ENCODE assay signal across 10 cellular contexts in genomic region chr10:133608855-133609254, GRCh38. TPM values are rescaled to one million over a fixed set of nuclear protein-coding genes. Genes with fewer than 3 reads are reported as not detected.
DNase-seq lines count a peak whose midpoint lies in the region; ATAC-seq, FAIRE-seq and TF ChIP-seq lines count a peak whose summit lies in the region.
"Had no signal": no experiment of that assay in that cellular context is flagged by ENCODE, and none has a peak within 500 bp of the region (broad histone marks: within the 10 kb centered on the region; RNA-seq: fewer than 3 reads in every experiment).

No MANE protein-coding gene starts in this region.

- no peaks in the 10 kb centered on the region for H3K4me1 ChIP-seq in CD4-positive, CD25-positive, alpha-beta regulatory T cell (ENCODE audit: control insufficient read depth, insufficient read depth, low read length, poor library complexity, severe bottlenecking)

- H3K27ac ChIP-seq in CD4-positive, CD25-positive, alpha-beta regulatory T cell (ENCODE audit: insufficient read depth, low read length, poor library complexity, severe bottlenecking) = no peak overlapping the region
- H3K27ac ChIP-seq: thoracic aorta had no signal

- peak in 2 of 3 donors; percentile 6 to 8 for DNase-seq in CD4-positive, CD25-positive, alpha-beta regulatory T cell
- DNase-seq in HFFc6 (peak; percentile 20), medulla oblongata (ENCODE audit: extremely low spot score) (peak; percentile 46), putamen (ENCODE audit: low spot score) (no peak)
- no peak for DNase-seq in effector CD4-positive, alpha-beta T cell
- DNase-seq in activated CD4-positive, alpha-beta T cell treated with anti-CD3 and anti-CD28 coated beads for 48 hours = no peak
- DNase-seq in stimulated activated CD4-positive, alpha-beta T cell treated with anti-CD3 and anti-CD28 coated beads, Interleukin-15, amount 100 ng/mL, for 24 hours = no peak

- peak; percentile 59 for FAIRE-seq in TTC549 (lab: Jason Lieb, UNC)

- H3K9me3 ChIP-seq in CD4-positive, CD25-positive, alpha-beta regulatory T cell (ENCODE audit: control insufficient read depth in 2 of 2, low read length in 2 of 2) = peaks cover 0 to 4% of the 10 kb centered on the region in 2 experiments
- H3K9me3 ChIP-seq: thoracic aorta had no signal

- no peak overlapping the region for H3K4me3 Mint-ChIP-seq in CD4-positive, CD25-positive, alpha-beta regulatory T cell
- no peak overlapping the region for H3K4me3 Mint-ChIP-seq in HFFc6

- H3K27ac Mint-ChIP-seq in CD4-positive, CD25-positive, alpha-beta regulatory T cell = no peak overlapping the region
- no peak overlapping the region for H3K27ac Mint-ChIP-seq in HFFc6

- no peak for ATAC-seq in CD4-positive, CD25-positive, alpha-beta regulatory T cell (ENCODE audit: low read depth in 2 of 2)

- peak; percentile 65 for TF ChIP-seq CTCF in HFFc6 (IDR thresholded peaks at IDR 0.05)

- peaks cover 0 to 2% (median 0%) of the 10 kb centered on the region in 4 donors for H3K4me1 Mint-ChIP-seq in CD4-positive, CD25-positive, alpha-beta regulatory T cell
- H3K4me1 Mint-ChIP-seq in HFFc6 (ENCODE audit: low read depth) = no peaks in the 10 kb centered on the region

- H3K36me3 ChIP-seq in CD4-positive, CD25-positive, alpha-beta regulatory T cell (ENCODE audit: control insufficient read depth, insufficient read depth, low read length) = no peaks in the 10 kb centered on the region
- H3K36me3 ChIP-seq: thoracic aorta had no signal

- H3K27me3 ChIP-seq in CD4-positive, CD25-positive, alpha-beta regulatory T cell (ENCODE audit: control insufficient read depth, insufficient read depth, low read length) = peaks cover 21% of the 10 kb centered on the region

- no peaks in the 10 kb centered on the region for H3K36me3 Mint-ChIP-seq in CD4-positive, CD25-positive, alpha-beta regulatory T cell
- H3K36me3 Mint-ChIP-seq in HFFc6 (ENCODE audit: low read depth) = no peaks in the 10 kb centered on the region

- H3K27me3 Mint-ChIP-seq in CD4-positive, CD25-positive, alpha-beta regulatory T cell = peaks cover 65% of the 10 kb centered on the region
- H3K27me3 Mint-ChIP-seq in HFFc6 (ENCODE audit: insufficient read depth) = peaks cover 2% of the 10 kb centered on the region

- H3K4me3 ChIP-seq in CD4-positive, CD25-positive, alpha-beta regulatory T cell (ENCODE audit: low read depth, low read length) = no peak overlapping the region
- H3K4me3 ChIP-seq: lung, thoracic aorta had no signal

- H3K9me3 Mint-ChIP-seq in CD4-positive, CD25-positive, alpha-beta regulatory T cell = peaks cover 0 to 25% (median 0%) of the 10 kb centered on the region in 7 donors
- H3K9me3 Mint-ChIP-seq in HFFc6 = no peaks in the 10 kb centered on the region; the same call in 1 of the 2 replicates

RNA-seq across cellular contexts. Expression of gene FRG2B, which starts 17.7 kb away (rescaled TPM):
- total RNA-seq in CD4-positive, CD25-positive, alpha-beta regulatory T cell = not detected
- not detected for polyA plus RNA-seq in CD4-positive, CD25-positive, alpha-beta regulatory T cell
- not detected for total RNA-seq in HFFc6 (2021; fragmentation: NEBNext Ultra II Directional; extraction: Animal tissue kit (Norgen Biotek cat#: 25700))
- total RNA-seq: lung, thoracic aorta had no signal
- polyA plus RNA-seq: lung had no signal

RNA-seq across cellular contexts. Expression of gene SYCE1, which starts 43.5 kb away (rescaled TPM):
- total RNA-seq in CD4-positive, CD25-positive, alpha-beta regulatory T cell = 1.7 TPM
- under 1 TPM in 2 of 4 donors, not detected in 2; 0.09 to 0.70 TPM for polyA plus RNA-seq in CD4-positive, CD25-positive, alpha-beta regulatory T cell
- not detected for total RNA-seq in HFFc6 (2021; fragmentation: NEBNext Ultra II Directional; extraction: Animal tissue kit (Norgen Biotek cat#: 25700))

Comparison
In these comparisons a context has a peak if more than half of its experiments do, and no peak if none do; other contexts are left out.
1. DNase-seq: peak in CD4-positive, CD25-positive, alpha-beta regulatory T cell (2 of 3), HFFc6 (single experiment) and medulla oblongata (single experiment); none in effector CD4-positive, alpha-beta T cell (single experiment), putamen (single experiment), activated CD4-positive, alpha-beta T cell treated with anti-CD3 and anti-CD28 coated beads for 48 hours (single experiment) and stimulated activated CD4-positive, alpha-beta T cell treated with anti-CD3 and anti-CD28 coated beads, Interleukin-15, amount 100 ng/mL, for 24 hours (single experiment).